8 cellular contexts compared by ENCODE assay signal in genomic region chr5:151771259-151772028, GRCh38. TPM values are rescaled to one million over a fixed set of nuclear protein-coding genes. Genes with fewer than 3 reads are reported as not detected.
DNase-seq lines count a peak whose midpoint lies in the region; ATAC-seq and TF ChIP-seq lines count a peak whose summit lies in the region.

TSS of gene G3BP1 (plus strand) at chr5:151771954. CDS start at chr5:151786621, 14,667 bp downstream.

- H3K79me2 ChIP-seq in Karpas-422 (ENCODE audit: low read length) = peaks cover 48% of the 10 kb centered on the region

- H3K9me2 ChIP-seq in Karpas-422 (replicated peaks; ENCODE audit: insufficient read depth, low read length) = no peaks in the 10 kb centered on the region

- H4K20me1 ChIP-seq in Karpas-422 (ENCODE audit: insufficient read depth, low read depth, low read length) = peaks cover 43% of the 10 kb centered on the region

- peak within 1 kb of the TSS; percentile 98 for H3K4me2 ChIP-seq in Karpas-422 (ENCODE audit: low read depth, low read length, poor library complexity, severe bottlenecking)

- H3K9ac ChIP-seq in Karpas-422 (ENCODE audit: low read length) = peak within 1 kb of the TSS; percentile 93

- peak within 1 kb of the TSS; percentile 76 for H2AFZ ChIP-seq in Karpas-422 (ENCODE audit: low read length)

- H3K27me3 ChIP-seq in Karpas-422 (ENCODE audit: low read length) (no peaks in the 10 kb centered on the region), esophagus muscularis mucosa (no peaks in the 10 kb centered on the region), muscle layer of duodenum (ENCODE audit: low read depth, low read length) (no peaks in the 10 kb centered on the region)

- TF ChIP-seq CTCF in esophagus muscularis mucosa (IDR thresholded peaks at IDR 0.05) = peak; percentile 56 to 88 (median 60)

- H3K4me1 ChIP-seq in Karpas-422 (ENCODE audit: low read length) (peaks cover 48% of the 10 kb centered on the region), esophagus muscularis mucosa (peaks cover 32 to 49% (median 47%) of the 10 kb centered on the region in 4 donors), muscle layer of duodenum (ENCODE audit: control insufficient read depth in 1 of 2, insufficient read depth in 2 of 2, low read length in 2 of 2) (peaks cover 27 to 32% of the 10 kb centered on the region in 2 donors)

- H3K36me3 ChIP-seq in Karpas-422 (ENCODE audit: insufficient read depth, low read length) = peaks cover 36% of the 10 kb centered on the region
- no peaks in the 10 kb centered on the region for H3K36me3 ChIP-seq in esophagus muscularis mucosa
- H3K36me3 ChIP-seq in muscle layer of duodenum (ENCODE audit: control insufficient read depth in 1 of 2, insufficient read depth in 2 of 2, low read length in 2 of 2) = peaks cover 0 to 4% of the 10 kb centered on the region in 2 donors

- TF ChIP-seq POLR2A in esophagus muscularis mucosa (IDR thresholded peaks at IDR 0.05; ENCODE audit: low read depth) = peak; percentile 93

- peak; percentile 78 for ATAC-seq in GM21825 (IDR thresholded peaks at IDR 0.05; ENCODE audit: unreplicated experiment)

- DNase-seq in Daoy (ENCODE audit: low read depth) (peak; percentile 100), Karpas-422 (peak; percentile 100), RKO (ENCODE audit: low spot score) (peak; percentile 100), activated T-helper 1 cell treated with Interleukin-2 at 50 U/mL for 16 hours (ENCODE audit: low read depth) (peak; percentile 98), esophagus muscularis mucosa (ENCODE audit: extremely low spot score) (peak; percentile 100)
- peak; percentile 99 for DNase-seq in stimulated activated CD8-positive, alpha-beta memory T cell treated with anti-CD3 and anti-CD28 coated beads, Interleukin-7, amount 100 ng/mL, for 4 hours (ENCODE audit: low read depth in 2 of 2)

- H3K4me3 ChIP-seq in Karpas-422 (ENCODE audit: low read length) (peak within 1 kb of the TSS; percentile 95), esophagus muscularis mucosa (peak within 1 kb of the TSS; percentile 79 to 87 (median 83)), muscle layer of duodenum (ENCODE audit: low read depth in 1 of 2, low read length in 2 of 2) (peak within 1 kb of the TSS; percentile 93 to 96)

- WGBS in esophagus muscularis mucosa = 0% methylated on average over 33 of the region's 49 CpGs

- intact Hi-C loops in esophagus muscularis mucosa (cut with DNase I) = no loop called here

- H3K9me3 ChIP-seq in Karpas-422 (ENCODE audit: low read length) = no peaks in the 10 kb centered on the region
- no peaks in the 10 kb centered on the region for H3K9me3 ChIP-seq in esophagus muscularis mucosa
- no peaks in the 10 kb centered on the region for H3K9me3 ChIP-seq in muscle layer of duodenum (ENCODE audit: control insufficient read depth in 1 of 2, low read length in 2 of 2)

- no peak for TF ChIP-seq EP300 in esophagus muscularis mucosa (IDR thresholded peaks at IDR 0.05)

- H3K27ac ChIP-seq in Karpas-422 (ENCODE audit: low read length) = peak within 1 kb of the TSS; percentile 90
- H3K27ac ChIP-seq in esophagus muscularis mucosa (replicated peaks in 1 of 4) = peak within 1 kb of the TSS; percentile 95 to 99 (median 97)
- peak within 1 kb of the TSS; percentile 95 for H3K27ac ChIP-seq in muscle layer of duodenum (ENCODE audit: low read length)

RNA-seq across cellular contexts. Expression of gene G3BP1, which starts in this region (rescaled TPM):
- 307 and 350 TPM in 2 replicates for total RNA-seq in Daoy (2014; rRNA removed; shearing (Covaris generic))
- total RNA-seq in Karpas-422 (2014; rRNA removed; shearing (Covaris generic); ENCODE audit: low replicate concordance) = 130 and 186 TPM in 2 replicates
- total RNA-seq in esophagus muscularis mucosa = 10 to 100 TPM; 49.8 to 75.5 (median 63.1) TPM

Comparison
In these comparisons a context has a peak if more than half of its experiments do, and no peak if none do; other contexts are left out.
1. Peak in every context shown above with its lines: DNase-seq, ATAC-seq, H3K4me3 ChIP-seq and H3K27ac ChIP-seq.